17 cellular contexts compared by ENCODE assay signal in genomic region chr1:21577933-21578332, GRCh38.
A peak's percentile ranks its signal among the peaks of the same experiment; 100 is the strongest.
DNase-seq lines count a peak whose midpoint lies in the region; ATAC-seq and TF ChIP-seq lines count a peak whose summit lies in the region.
"Had no signal": no experiment of that assay in that cellular context is flagged by ENCODE, and none has a peak within 500 bp of the region (broad histone marks: within the 10 kb centered on the region; RNA-seq: fewer than 3 reads in every experiment).

No MANE protein-coding gene starts in this region.

- H3K4me1 ChIP-seq in IMR-90 (ENCODE audit: control insufficient read depth, insufficient read depth, low read length), result no peaks in the 10 kb centered on the region
- H3K4me1 ChIP-seq in osteoblast (ENCODE audit: insufficient read depth, low read length), result peaks cover 11% of the 10 kb centered on the region

- H3K36me3 Mint-ChIP-seq in chondrocyte (ENCODE audit: low read depth), result no peaks in the 10 kb centered on the region
- no peaks in the 10 kb centered on the region for H3K36me3 Mint-ChIP-seq in nephron (ENCODE audit: low read depth)

- H3K18ac ChIP-seq in IMR-90 (ENCODE audit: low read depth, low read length), result no peak overlapping the region

- H3K27ac Mint-ChIP-seq in chondrocyte (ENCODE audit: unreplicated experiment) (no peak overlapping the region), nephron (peak overlapping the region in 2 of 3 experiments; percentile 5 to 15)
- H3K27ac Mint-ChIP-seq: CD4-positive, alpha-beta T cell; GM23338; HFFc6 had no signal

- BruUV-seq in IMR-90 (replicated peaks; lab: Mats Ljungman, UMichigan), result TSS peak; percentile 85

- H2AK9ac ChIP-seq in IMR-90 (replicated peaks; ENCODE audit: low read depth, low read length, poor library complexity), result no peak overlapping the region

- no peak overlapping the region for H4K91ac ChIP-seq in IMR-90 (ENCODE audit: insufficient read depth, low read depth, low read length)

- TF ChIP-seq CTCF in IMR-90 (conservative IDR thresholded peaks at IDR 0.05; ENCODE audit: low read depth, low read length) (no peak), chondrocyte (IDR thresholded peaks at IDR 0.05) (no peak), nephron (IDR thresholded peaks at IDR 0.05; ENCODE audit: unreplicated experiment in 3 of 3) (no peak), osteoblast (IDR thresholded peaks at IDR 0.05; ENCODE audit: extremely low read depth, low read depth, low read length) (no peak)

- H3K36me3 ChIP-seq in IMR-90 (ENCODE audit: control insufficient read depth, insufficient read depth, low read length) (no peaks in the 10 kb centered on the region), osteoblast (ENCODE audit: insufficient read depth, low read length) (no peaks in the 10 kb centered on the region)

- no peaks in the 10 kb centered on the region for H3K79me2 ChIP-seq in osteoblast (ENCODE audit: insufficient read depth, low read length)

- H3K4me1 Mint-ChIP-seq in chondrocyte (ENCODE audit: low read depth) (peaks cover 13% of the 10 kb centered on the region), nephron (peaks cover 13% of the 10 kb centered on the region)

- intact Hi-C loops in IMR-90 (cut with micrococcal nuclease), result loop anchor here (10.0 kb wide), 1 partner anchor 313 kb away; no protein-coding TSS in a partner anchor

- H2BK20ac ChIP-seq in IMR-90 (ENCODE audit: low read depth, low read length), result no peak overlapping the region

- peaks cover under 1% of the 10 kb centered on the region; the same call in 1 of the 2 replicates for H3K27me3 ChIP-seq in IMR-90 (ENCODE audit: control insufficient read depth, insufficient read depth, low read length)
- peaks cover 6% of the 10 kb centered on the region for H3K27me3 ChIP-seq in osteoblast (ENCODE audit: insufficient read depth, low read length)

- dilution Hi-C loops in IMR-90 (cut with HindIII; ENCODE audit: low sequenced_read_pairs, unreplicated experiment), result no loop called here

- no peak overlapping the region for H4K8ac ChIP-seq in IMR-90 (ENCODE audit: low read depth in 2 of 2, low read length in 2 of 2)

- H3K9me3 ChIP-seq in IMR-90 (ENCODE audit: control insufficient read depth, insufficient read depth, low read length) (no peaks in the 10 kb centered on the region), osteoblast (ENCODE audit: low read depth, low read length) (no peaks in the 10 kb centered on the region)

- no peak overlapping the region for H2BK120ac ChIP-seq in IMR-90 (ENCODE audit: low read depth, low read length)

- H3K27ac ChIP-seq in IMR-90 (ENCODE audit: insufficient read depth, low read length), result no peak overlapping the region
- no peak overlapping the region for H3K27ac ChIP-seq in osteoblast (ENCODE audit: low read depth, low read length)
- H3K27ac ChIP-seq: C4-2B had no signal

- no peaks in the 10 kb centered on the region for H3K27me3 Mint-ChIP-seq in chondrocyte (ENCODE audit: low read depth)
- H3K27me3 Mint-ChIP-seq in nephron (ENCODE audit: low read depth), result peaks cover 7% of the 10 kb centered on the region

- DNase-seq in IMR-90 (no peak), chondrocyte (ENCODE audit: low spot score) (peak; percentile 59), osteoblast (ENCODE audit: insufficient read length, low spot score, missing footprints) (peak; percentile 60), COR-L47 (lab: John Stamatoyannopoulos, UW) (no peak), SIG-M5 treated with dmso at 0.1 percent for 504 hours (lab: John Stamatoyannopoulos, UW; ENCODE audit: unreplicated experiment) (no peak)
- DNase-seq in stimulated activated CD4-positive, alpha-beta T cell treated with anti-CD3 and anti-CD28 coated beads, Interleukin-4, amount 100 ng/mL, for 4 hours, result no peak
- DNase-seq: ACHN; CD4-positive, alpha-beta T cell; DMS153; DMS79; GDM1; HFFc6 had no signal

- no peak overlapping the region for H2BK15ac ChIP-seq in IMR-90 (ENCODE audit: low read depth, low read length)

- H3K4me2 ChIP-seq in IMR-90 (ENCODE audit: low read depth, low read length) (no peak overlapping the region), osteoblast (ENCODE audit: insufficient read depth, low read length) (no peak overlapping the region)
- H3K4me2 ChIP-seq: GM23338 had no signal

- ATAC-seq in IMR-90 (ENCODE audit: low read depth), result no peak
- ATAC-seq: GM23338, HCT116, HepG2 had no signal

- 72% methylated on average over 5 of the region's 9 CpGs; no CpG with 5 or more reads in 1 of the 2 experiments for WGBS in IMR-90 (ENCODE audit: extremely low coverage in 2 of 2, insufficient read length in 1 of 2), 2 experiments

- H3K4me3 ChIP-seq in IMR-90 (ENCODE audit: insufficient read depth, low read depth, low read length) (no peak overlapping the region), osteoblast (ENCODE audit: insufficient read depth, low read length) (no peak overlapping the region)
- H3K4me3 ChIP-seq: GM23338 had no signal

- H3K4ac ChIP-seq in IMR-90 (ENCODE audit: low read depth, low read length), result no peak overlapping the region

- no peaks in the 10 kb centered on the region for H3K9me1 ChIP-seq in IMR-90 (ENCODE audit: insufficient read depth, low read length)

- no peak overlapping the region for H2AK5ac ChIP-seq in IMR-90 (ENCODE audit: low read depth, low read length)

- POLR2A ChIA-PET in IMR-90 (lab: Charles Lee; ENCODE audit: unreplicated experiment), result no interaction called here

- H4K5ac ChIP-seq in IMR-90 (ENCODE audit: low read depth, low read length), result no peak overlapping the region

- TF ChIP-seq RAD21 in IMR-90 (IDR thresholded peaks at IDR 0.05; ENCODE audit: low read length), result no peak

- H2AFZ ChIP-seq in IMR-90 (replicated peaks; ENCODE audit: low read length, poor library complexity) (no peak overlapping the region), osteoblast (ENCODE audit: low read length) (no peak overlapping the region)
- H2AFZ ChIP-seq: GM23338 had no signal

- no peak overlapping the region for H2BK5ac ChIP-seq in IMR-90 (ENCODE audit: low read depth, low read length, poor library complexity, severe bottlenecking)

- TF ChIP-seq POLR2A in IMR-90 (IDR thresholded peaks at IDR 0.05; ENCODE audit: low read depth, low read length), result no peak

- no peak overlapping the region for H3K9ac ChIP-seq in IMR-90 (ENCODE audit: low read depth, low read length)

- no peak overlapping the region for H3K14ac ChIP-seq in IMR-90 (replicated peaks; ENCODE audit: low read depth, low read length)

- in situ Hi-C loops in IMR-90 (cut with MboI; ENCODE audit: low sequenced_read_pairs), result no loop called here

- CTCF ChIA-PET in IMR-90 (lab: Yijun Ruan, JAX), result no interaction called here

- H3K9me3 Mint-ChIP-seq in chondrocyte (ENCODE audit: low read depth), result peaks cover 2% of the 10 kb centered on the region
- H3K9me3 Mint-ChIP-seq in nephron, result no peaks in the 10 kb centered on the region
- H3K9me3 Mint-ChIP-seq: CD4-positive, alpha-beta T cell; GM23338; HFFc6 had no signal

- H4K20me1 ChIP-seq in IMR-90 (ENCODE audit: insufficient read depth, low read length), result 0 out of 2 replicates have a peak, but pooled peaks cover 3% of the 10 kb centered on the region
- peaks cover 3% of the 10 kb centered on the region for H4K20me1 ChIP-seq in osteoblast (ENCODE audit: insufficient read depth, low read length)

- no peaks in the 10 kb centered on the region for H3K79me1 ChIP-seq in IMR-90 (ENCODE audit: low read depth in 1 of 2, low read length in 2 of 2)

- H3K4me3 Mint-ChIP-seq in chondrocyte (ENCODE audit: unreplicated experiment) (no peak overlapping the region), nephron (no peak overlapping the region)
- H3K4me3 Mint-ChIP-seq: CD4-positive, alpha-beta T cell; GM23338; HFFc6 had no signal

- no peak overlapping the region for H3K56ac ChIP-seq in IMR-90 (ENCODE audit: extremely low read depth, insufficient read depth, low read length)

- no peak overlapping the region for H3K23ac ChIP-seq in IMR-90 (ENCODE audit: low read depth, low read length)

TF ChIP-seq in IMR-90, 13 proteins besides CTCF, POLR2A, EP300 and RAD21:
- TF ChIP-seq SMC3 (IDR thresholded peaks at IDR 0.05; ENCODE audit: low read depth, low read length) (no peak), MAZ (IDR thresholded peaks at IDR 0.05; ENCODE audit: borderline replicate concordance, low read depth, low read length) (no peak), MAFK (IDR thresholded peaks at IDR 0.05; ENCODE audit: low read depth, low read length) (no peak), USF2 (IDR thresholded peaks at IDR 0.05; ENCODE audit: low read depth, low read length) (no peak), NFE2L2 (IDR thresholded peaks at IDR 0.05; ENCODE audit: low read depth, low read length) (no peak), RFX5 (IDR thresholded peaks at IDR 0.05; ENCODE audit: low read depth, low read length) (no peak), RCOR1 (IDR thresholded peaks at IDR 0.05; ENCODE audit: insufficient replicate concordance, low read length) (no peak)

Comparison
In these comparisons a context has a peak if more than half of its experiments do, and no peak if none do; other contexts are left out.
1. DNase-seq: peak in chondrocyte (single experiment) and osteoblast (single experiment); none in IMR-90 (single experiment), COR-L47 (single experiment), SIG-M5 treated with dmso at 0.1 percent for 504 hours (single experiment) and stimulated activated CD4-positive, alpha-beta T cell treated with anti-CD3 and anti-CD28 coated beads, Interleukin-4, amount 100 ng/mL, for 4 hours (0 of 2).